In the genomic region with DNA sequence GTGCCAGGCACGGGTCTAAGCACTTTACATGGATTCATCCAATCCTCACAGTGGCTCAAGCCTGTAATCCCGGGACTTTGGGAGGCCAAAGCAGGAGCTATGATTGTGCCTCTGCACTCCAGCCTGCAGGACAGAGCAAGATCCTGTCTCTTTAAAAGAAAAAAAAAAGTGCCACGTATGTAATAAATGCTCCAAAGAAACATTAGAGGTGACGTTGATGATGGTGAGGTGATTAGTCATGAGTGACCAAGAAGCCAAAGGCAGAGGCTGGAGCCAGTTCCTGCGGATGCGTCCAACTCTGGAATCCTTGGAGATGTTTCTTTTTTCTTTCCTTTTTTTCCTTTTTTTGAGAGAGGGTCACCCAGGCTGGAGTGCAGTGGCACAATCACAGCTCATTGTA, we compare ENCODE assay signal across 10 cellular contexts.
DNase-seq lines count a peak whose midpoint lies in the region; ATAC-seq and TF ChIP-seq lines count a peak whose summit lies in the region.
"Had no signal": no experiment of that assay in that cellular context is flagged by ENCODE, and none has a peak within 500 bp of the region (broad histone marks: within the 10 kb centered on the region; RNA-seq: fewer than 3 reads in every experiment).

No MANE protein-coding gene starts in this region.

- CTCF ChIA-PET in HEK293T (lab: Yijun Ruan, JAX): no interaction called here

- POLR2A ChIA-PET in HEK293T (lab: Yijun Ruan, JAX): interaction anchor here (1.1 kb wide), 1 partner anchor 59 kb away, joined by 3 read pairs; a partner anchor contains a TSS

- TF ChIP-seq CTCF in astrocyte of the spinal cord (IDR thresholded peaks at IDR 0.05; ENCODE audit: low read depth, low read length): no peak

- DNase-seq in HEK293T (ENCODE audit: extremely low spot score) (no peak), astrocyte of the spinal cord (ENCODE audit: low read depth, low spot score) (peak; percentile 89), iris pigment epithelial cell (ENCODE audit: low read depth) (peak; percentile 91), stromal cell of bone marrow (ENCODE audit: low read depth) (peak; percentile 87), NAMALWA (ENCODE audit: low spot score) (no peak), NCI-H2107 (lab: John Stamatoyannopoulos, UW) (no peak)
- no peak for DNase-seq in activated CD4-positive, alpha-beta T cell treated with anti-CD3 and anti-CD28 coated beads for 4 hours
- DNase-seq: activated CD8-positive, alpha-beta memory T cell treated with anti-CD3 and anti-CD28 coated beads, Interleukin-2, amount 10 ng/mL, durations not matched to agents 7 days and 5 days; erythroblast had no signal

- H3K4me3 ChIP-seq in astrocyte of the spinal cord (ENCODE audit: low read depth, low read length): no peak overlapping the region

- no peak for ATAC-seq in GM19397 (IDR thresholded peaks at IDR 0.05; ENCODE audit: unreplicated experiment)
- ATAC-seq: activated CD8-positive, alpha-beta memory T cell treated with anti-CD3 and anti-CD28 coated beads, Interleukin-2, amount 10 ng/mL, durations not matched to agents 7 days and 5 days had no signal

- in situ Hi-C loops in astrocyte of the spinal cord (cut with HindIII; ENCODE audit: low sequenced_read_pairs): no loop called here

TF ChIP-seq in HEK293T, 16 proteins besides CTCF, POLR2A, EP300 and RAD21:
- TF ChIP-seq FOXA1 (IDR thresholded peaks at IDR 0.05): no peak
- TF ChIP-seq ZNF384 (IDR thresholded peaks at IDR 0.05): peak; percentile 89
TF ChIP-seq in HEK293T: peak in this region for 1.

Comparison
In these comparisons a context has a peak if more than half of its experiments do, and no peak if none do; other contexts are left out.
1. DNase-seq: peak in astrocyte of the spinal cord (single experiment), iris pigment epithelial cell (single experiment) and stromal cell of bone marrow (single experiment); none in HEK293T (single experiment), activated CD4-positive, alpha-beta T cell treated with anti-CD3 and anti-CD28 coated beads for 4 hours (0 of 2), NAMALWA (single experiment) and NCI-H2107 (single experiment).